In the genomic region with DNA sequence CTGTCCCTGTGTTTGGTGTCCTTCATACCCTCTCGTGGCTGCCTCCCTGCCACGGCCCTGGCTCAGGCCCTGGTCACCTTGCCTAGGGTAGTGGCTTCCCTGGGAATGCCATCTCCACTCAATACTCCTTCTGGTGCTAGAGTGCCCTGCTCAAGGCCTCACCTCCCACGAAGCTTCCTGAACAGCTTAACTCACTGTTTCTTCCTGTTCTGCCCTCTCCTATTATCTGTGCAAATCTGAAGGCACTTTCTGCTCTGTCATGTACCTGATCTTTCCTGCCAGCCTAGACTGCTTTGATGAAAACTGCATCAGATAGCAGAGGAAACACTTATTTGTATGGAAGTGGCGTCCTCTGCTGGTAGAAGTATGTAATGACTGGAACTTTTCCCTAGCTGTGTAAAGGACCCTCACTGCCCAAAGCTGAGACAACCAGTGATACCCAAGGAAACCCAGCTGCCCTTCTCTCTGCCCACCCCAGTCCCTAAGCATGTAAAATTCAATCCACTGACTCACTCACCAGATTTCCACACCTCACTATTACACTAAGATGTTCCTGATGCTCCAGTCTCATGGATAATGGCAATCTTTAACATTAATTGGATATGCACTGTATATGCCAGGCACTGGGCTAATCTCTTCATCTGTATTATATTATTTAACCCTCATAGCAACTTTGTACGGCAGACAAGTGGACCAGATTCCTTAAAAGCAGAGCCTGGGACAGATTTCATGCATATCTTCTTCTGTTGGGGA, we compare ENCODE assay signal across 8 cellular contexts. TPM values are rescaled to one million over a fixed set of nuclear protein-coding genes. Genes with fewer than 3 reads are reported as not detected.
DNase-seq lines count a peak whose midpoint lies in the region; ATAC-seq lines count a peak whose summit lies in the region.

No MANE protein-coding gene starts in this region.

- DNase-seq in DMS53 (lab: John Stamatoyannopoulos, UW) (peak; percentile 94), HT-29 (ENCODE audit: low spot score) (peak; percentile 80), NCI-H69 (lab: John Stamatoyannopoulos, UW) (peak; percentile 92), germinal center (ENCODE audit: low spot score) (peak; percentile 68), retina (peak; percentile 74), sciatic nerve (ENCODE audit: low spot score) (no peak)
- DNase-seq in activated T-cell treated with anti-CD3 and anti-CD28 coated beads, Interleukin-2, amount 50 U/mL, for 48 hours = peak; percentile 46 to 54
- DNase-seq in activated CD4-positive, CD25-positive, alpha-beta regulatory T cell treated with anti-CD3 and anti-CD28 coated beads, Interleukin-2, amount 50 U/mL, for 72 hours = no peak

- intact Hi-C loops in sciatic nerve (cut with DNase I) = no loop called here

- no peak for ATAC-seq in sciatic nerve

RNA-seq across cellular contexts. Expression of a gene that starts 36.2 kb away (rescaled TPM):
- total RNA-seq in HT-29 (2014; rRNA removed; shearing (Covaris generic)) = 103 and 116 TPM in 2 replicates
- total RNA-seq in sciatic nerve = 83.5 TPM

RNA-seq across cellular contexts. Expression of a gene that starts 39.6 kb away (rescaled TPM):
- total RNA-seq in HT-29 (2014; rRNA removed; shearing (Covaris generic)) = not detected in 2 replicates
- total RNA-seq in sciatic nerve = 0.22 TPM

Comparison
In these comparisons a context has a peak if more than half of its experiments do, and no peak if none do; other contexts are left out.
1. DNase-seq: peak in DMS53 (single experiment), HT-29 (single experiment), NCI-H69 (single experiment), activated T-cell treated with anti-CD3 and anti-CD28 coated beads, Interleukin-2, amount 50 U/mL, for 48 hours (2 of 2), germinal center (single experiment) and retina (single experiment); none in activated CD4-positive, CD25-positive, alpha-beta regulatory T cell treated with anti-CD3 and anti-CD28 coated beads, Interleukin-2, amount 50 U/mL, for 72 hours (single experiment) and sciatic nerve (single experiment).